1 cellular context compared by ENCODE assay signal in genomic region chr13:110590577-110590976, GRCh38.
TF ChIP-seq lines count a peak whose summit lies in the region.

No MANE protein-coding gene starts in this region.

TF ChIP-seq in H1, 55 proteins besides CTCF, POLR2A, EP300 and RAD21:
- no peak for TF ChIP-seq EGR1 (IDR thresholded peaks at IDR 0.05; ENCODE audit: borderline replicate concordance, low read depth, low read length)
- no peak for TF ChIP-seq TEAD4 (IDR thresholded peaks at IDR 0.05; ENCODE audit: low read depth, low read length)
- no peak for TF ChIP-seq TAF7 (optimal IDR thresholded peaks at IDR 0.05; ENCODE audit: borderline replicate concordance, low read depth, low read length)
- no peak for TF ChIP-seq CHD1 (IDR thresholded peaks at IDR 0.05; ENCODE audit: low read depth, low read length)
- TF ChIP-seq POLR2AphosphoS5 (IDR thresholded peaks at IDR 0.05; ENCODE audit: low read depth, low read length): no peak
